19 cellular contexts compared by ENCODE assay signal in the genomic region with DNA sequence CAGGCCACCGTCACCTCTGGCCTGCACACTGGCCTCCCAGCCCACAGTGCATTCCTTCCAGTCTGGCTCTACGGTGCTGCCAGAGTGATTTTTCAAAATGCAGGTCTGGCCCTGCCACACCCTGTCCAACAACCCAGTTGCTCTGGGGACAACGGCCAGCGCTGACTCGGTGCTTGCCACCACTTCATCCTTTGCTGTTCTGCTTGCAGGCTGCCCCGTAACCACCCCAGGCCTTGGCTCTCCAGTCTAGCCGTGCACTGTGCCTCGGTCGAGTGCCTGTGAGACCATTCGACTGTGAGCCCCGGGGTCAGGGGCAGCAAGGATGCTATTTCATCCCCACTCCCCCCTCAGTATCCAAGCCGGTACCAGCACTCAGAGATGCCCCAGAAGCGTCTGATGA.
"Had no signal": no experiment of that assay in that cellular context is flagged by ENCODE, and none has a peak within 500 bp of the region (broad histone marks: within the 10 kb centered on the region; RNA-seq: fewer than 3 reads in every experiment).

No MANE protein-coding gene starts in this region.

- H3K4me3 ChIP-seq: mucosa of descending colon, pancreas had no signal

- H3K27ac Mint-ChIP-seq: dendritic cell treated with granulocyte-macrophage colony-stimulating factor and Interleukin-4, amounts not matched to agents 40 ng/mL and 50 ng/mL, for 4 days; endodermal cell; natural killer cell; progenitor cell of endocrine pancreas had no signal

- H3K9me3 ChIP-seq: mucosa of descending colon, pancreas had no signal

- H3K36me3 ChIP-seq: pancreas had no signal

- ATAC-seq: foreskin keratinocyte, left lobe of liver, mucosa of descending colon, natural killer cell, pancreas, right cardiac atrium had no signal

- H3K27me3 ChIP-seq: foreskin keratinocyte, pancreas had no signal

- H3K36me3 Mint-ChIP-seq: natural killer cell had no signal

- H3K27ac ChIP-seq: foreskin keratinocyte, pancreas had no signal

- H3K4me3 Mint-ChIP-seq: dendritic cell treated with granulocyte-macrophage colony-stimulating factor and Interleukin-4, amounts not matched to agents 40 ng/mL and 50 ng/mL, for 4 days; endodermal cell; natural killer cell; neural crest cell had no signal

- DNase-seq: endodermal cell; erythroblast; foreskin keratinocyte; head of caudate nucleus; hippocampal formation; kidney glomerular epithelial cell; mucosa of descending colon; natural killer cell; occipital lobe; pancreas; small intestine; stimulated activated CD4-positive, alpha-beta T cell treated with anti-CD3 and anti-CD28 coated beads, Interleukin-2, amount 100 ng/mL, for 48 hours; stimulated activated naive CD4-positive, alpha-beta T cell treated with Interleukin-2 at 50 U/mL for 16 hours; trophoblast cell had no signal

- H3K9me3 Mint-ChIP-seq: natural killer cell, neural crest cell had no signal

- H3K4me1 ChIP-seq: pancreas had no signal
